ENCODE assay signal across 1 cellular context in genomic region chr9:126376311-126376902, GRCh38.
TF ChIP-seq lines count a peak whose summit lies in the region.

No MANE protein-coding gene starts in this region.

TF ChIP-seq in HepG2, 621 proteins besides CTCF, POLR2A, EP300 and RAD21 (continued from another document and continues in another):
- TF ChIP-seq, protein P1, sequence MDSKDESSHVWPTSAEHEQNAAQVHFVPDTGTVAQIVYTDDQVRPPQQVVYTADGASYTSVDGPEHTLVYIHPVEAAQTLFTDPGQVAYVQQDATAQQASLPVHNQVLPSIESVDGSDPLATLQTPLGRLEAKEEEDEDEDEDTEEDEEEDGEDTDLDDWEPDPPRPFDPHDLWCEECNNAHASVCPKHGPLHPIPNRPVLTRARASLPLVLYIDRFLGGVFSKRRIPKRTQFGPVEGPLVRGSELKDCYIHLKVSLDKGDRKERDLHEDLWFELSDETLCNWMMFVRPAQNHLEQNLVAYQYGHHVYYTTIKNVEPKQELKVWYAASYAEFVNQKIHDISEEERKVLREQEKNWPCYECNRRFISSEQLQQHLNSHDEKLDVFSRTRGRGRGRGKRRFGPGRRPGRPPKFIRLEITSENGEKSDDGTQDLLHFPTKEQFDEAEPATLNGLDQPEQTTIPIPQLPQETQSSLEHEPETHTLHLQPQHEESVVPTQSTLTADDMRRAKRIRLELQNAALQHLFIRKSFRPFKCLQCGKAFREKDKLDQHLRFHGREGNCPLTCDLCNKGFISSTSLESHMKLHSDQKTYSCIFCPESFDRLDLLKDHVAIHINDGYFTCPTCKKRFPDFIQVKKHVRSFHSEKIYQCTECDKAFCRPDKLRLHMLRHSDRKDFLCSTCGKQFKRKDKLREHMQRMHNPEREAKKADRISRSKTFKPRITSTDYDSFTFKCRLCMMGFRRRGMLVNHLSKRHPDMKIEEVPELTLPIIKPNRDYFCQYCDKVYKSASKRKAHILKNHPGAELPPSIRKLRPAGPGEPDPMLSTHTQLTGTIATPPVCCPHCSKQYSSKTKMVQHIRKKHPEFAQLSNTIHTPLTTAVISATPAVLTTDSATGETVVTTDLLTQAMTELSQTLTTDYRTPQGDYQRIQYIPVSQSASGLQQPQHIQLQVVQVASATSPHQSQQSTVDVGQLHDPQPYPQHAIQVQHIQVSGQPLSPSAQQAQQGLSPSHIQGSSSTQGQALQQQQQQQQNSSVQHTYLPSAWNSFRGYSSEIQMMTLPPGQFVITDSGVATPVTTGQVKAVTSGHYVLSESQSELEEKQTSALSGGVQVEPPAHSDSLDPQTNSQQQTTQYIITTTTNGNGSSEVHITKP (CRISPR knock-in tag; IDR thresholded peaks at IDR 0.05; ENCODE audit: low read depth) = 0 out of 2 replicates have a peak, but pooled peaks have one; percentile 41
- TF ChIP-seq MAX (IDR thresholded peaks at IDR 0.05) (peak; percentile 35; the same call in 1 of the 2 replicates), SP140L (CRISPR knock-in tag; IDR thresholded peaks at IDR 0.05; ENCODE audit: borderline replicate concordance) (no peak), FOXO4 (CRISPR knock-in tag; conservative IDR thresholded peaks at IDR 0.05) (no peak), PHF20 (CRISPR knock-in tag; IDR thresholded peaks at IDR 0.05) (no peak), MAFF (IDR thresholded peaks at IDR 0.05; ENCODE audit: low read depth, low read length) (no peak), IRX3 (CRISPR knock-in tag; IDR thresholded peaks at IDR 0.05; ENCODE audit: borderline replicate concordance, low read depth) (no peak), RFXANK (CRISPR knock-in tag; IDR thresholded peaks at IDR 0.05) (no peak), ZSCAN22 (CRISPR knock-in tag; IDR thresholded peaks at IDR 0.05) (no peak), TSC22D2 (CRISPR knock-in tag; IDR thresholded peaks at IDR 0.05; ENCODE audit: borderline replicate concordance) (no peak), HNF4G (IDR thresholded peaks at IDR 0.05; ENCODE audit: borderline replicate concordance, low read depth, low read length) (no peak; the same call in 1 of the 2 replicates), HNF4G (CRISPR knock-in tag; IDR thresholded peaks at IDR 0.05; ENCODE audit: borderline replicate concordance, low read depth) (no peak), ZNF431 (CRISPR knock-in tag; IDR thresholded peaks at IDR 0.05; ENCODE audit: borderline replicate concordance, low read depth) (no peak), SP5 (CRISPR knock-in tag; IDR thresholded peaks at IDR 0.05; ENCODE audit: borderline replicate concordance, low read depth) (peak; percentile 62; the same call in 1 of the 2 replicates), ZNF781 (CRISPR knock-in tag; IDR thresholded peaks at IDR 0.05; ENCODE audit: borderline replicate concordance, not compliant biosample characterization) (no peak), POLR2AphosphoS2 (IDR thresholded peaks at IDR 0.05; ENCODE audit: low read depth, low read length) (no peak), HMGXB3 (CRISPR knock-in tag; IDR thresholded peaks at IDR 0.05; ENCODE audit: borderline replicate concordance) (no peak), ARNT (IDR thresholded peaks at IDR 0.05) (no peak), NKX3-1 (CRISPR knock-in tag; IDR thresholded peaks at IDR 0.05) (no peak), ZBTB7A (CRISPR knock-in tag; IDR thresholded peaks at IDR 0.05) (no peak; the same call in 1 of the 2 replicates), ZBTB10 (CRISPR knock-in tag; IDR thresholded peaks at IDR 0.05; ENCODE audit: borderline replicate concordance) (no peak), FOXO1 (CRISPR knock-in tag; IDR thresholded peaks at IDR 0.05) (peak; percentile 45), ZBTB7B (CRISPR knock-in tag; IDR thresholded peaks at IDR 0.05) (peak; percentile 58; the same call in 1 of the 2 replicates), FOXA3 (CRISPR knock-in tag; IDR thresholded peaks at IDR 0.05) (peak; percentile 61), ZNF720 (CRISPR knock-in tag; IDR thresholded peaks at IDR 0.05) (no peak), TERF1 (CRISPR knock-in tag; IDR thresholded peaks at IDR 0.05) (no peak), DPF2 (CRISPR knock-in tag; IDR thresholded peaks at IDR 0.05; ENCODE audit: borderline replicate concordance, low read depth) (peak; percentile 23), ZBTB20 (CRISPR knock-in tag; IDR thresholded peaks at IDR 0.05; ENCODE audit: borderline replicate concordance, low read depth) (no peak), GATAD1 (CRISPR knock-in tag; IDR thresholded peaks at IDR 0.05) (no peak), TBL1XR1 (IDR thresholded peaks at IDR 0.05; ENCODE audit: borderline replicate concordance, low read length, partially characterized antibody) (no peak), RNF2 (conservative IDR thresholded peaks at IDR 0.05; ENCODE audit: low read depth) (no peak), ZNF672 (CRISPR knock-in tag; IDR thresholded peaks at IDR 0.05) (no peak)
- TF ChIP-seq, protein P2, sequence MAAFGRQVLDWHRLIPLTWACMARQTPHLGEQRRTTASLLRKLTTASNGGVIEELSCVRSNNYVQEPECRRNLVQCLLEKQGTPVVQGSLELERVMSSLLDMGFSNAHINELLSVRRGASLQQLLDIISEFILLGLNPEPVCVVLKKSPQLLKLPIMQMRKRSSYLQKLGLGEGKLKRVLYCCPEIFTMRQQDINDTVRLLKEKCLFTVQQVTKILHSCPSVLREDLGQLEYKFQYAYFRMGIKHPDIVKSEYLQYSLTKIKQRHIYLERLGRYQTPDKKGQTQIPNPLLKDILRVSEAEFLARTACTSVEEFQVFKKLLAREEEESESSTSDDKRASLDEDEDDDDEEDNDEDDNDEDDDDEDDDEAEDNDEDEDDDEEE (CRISPR knock-in tag; IDR thresholded peaks at IDR 0.05) = peak; percentile 24; the same call in 1 of the 2 replicates
- TF ChIP-seq, protein P3, sequence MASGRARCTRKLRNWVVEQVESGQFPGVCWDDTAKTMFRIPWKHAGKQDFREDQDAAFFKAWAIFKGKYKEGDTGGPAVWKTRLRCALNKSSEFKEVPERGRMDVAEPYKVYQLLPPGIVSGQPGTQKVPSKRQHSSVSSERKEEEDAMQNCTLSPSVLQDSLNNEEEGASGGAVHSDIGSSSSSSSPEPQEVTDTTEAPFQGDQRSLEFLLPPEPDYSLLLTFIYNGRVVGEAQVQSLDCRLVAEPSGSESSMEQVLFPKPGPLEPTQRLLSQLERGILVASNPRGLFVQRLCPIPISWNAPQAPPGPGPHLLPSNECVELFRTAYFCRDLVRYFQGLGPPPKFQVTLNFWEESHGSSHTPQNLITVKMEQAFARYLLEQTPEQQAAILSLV (CRISPR knock-in tag; IDR thresholded peaks at IDR 0.05; ENCODE audit: borderline replicate concordance) = no peak
- TF ChIP-seq, protein P4, sequence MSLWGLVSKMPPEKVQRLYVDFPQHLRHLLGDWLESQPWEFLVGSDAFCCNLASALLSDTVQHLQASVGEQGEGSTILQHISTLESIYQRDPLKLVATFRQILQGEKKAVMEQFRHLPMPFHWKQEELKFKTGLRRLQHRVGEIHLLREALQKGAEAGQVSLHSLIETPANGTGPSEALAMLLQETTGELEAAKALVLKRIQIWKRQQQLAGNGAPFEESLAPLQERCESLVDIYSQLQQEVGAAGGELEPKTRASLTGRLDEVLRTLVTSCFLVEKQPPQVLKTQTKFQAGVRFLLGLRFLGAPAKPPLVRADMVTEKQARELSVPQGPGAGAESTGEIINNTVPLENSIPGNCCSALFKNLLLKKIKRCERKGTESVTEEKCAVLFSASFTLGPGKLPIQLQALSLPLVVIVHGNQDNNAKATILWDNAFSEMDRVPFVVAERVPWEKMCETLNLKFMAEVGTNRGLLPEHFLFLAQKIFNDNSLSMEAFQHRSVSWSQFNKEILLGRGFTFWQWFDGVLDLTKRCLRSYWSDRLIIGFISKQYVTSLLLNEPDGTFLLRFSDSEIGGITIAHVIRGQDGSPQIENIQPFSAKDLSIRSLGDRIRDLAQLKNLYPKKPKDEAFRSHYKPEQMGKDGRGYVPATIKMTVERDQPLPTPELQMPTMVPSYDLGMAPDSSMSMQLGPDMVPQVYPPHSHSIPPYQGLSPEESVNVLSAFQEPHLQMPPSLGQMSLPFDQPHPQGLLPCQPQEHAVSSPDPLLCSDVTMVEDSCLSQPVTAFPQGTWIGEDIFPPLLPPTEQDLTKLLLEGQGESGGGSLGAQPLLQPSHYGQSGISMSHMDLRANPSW (CRISPR knock-in tag; IDR thresholded peaks at IDR 0.05; ENCODE audit: borderline replicate concordance) = no peak
- TF ChIP-seq, protein P5, sequence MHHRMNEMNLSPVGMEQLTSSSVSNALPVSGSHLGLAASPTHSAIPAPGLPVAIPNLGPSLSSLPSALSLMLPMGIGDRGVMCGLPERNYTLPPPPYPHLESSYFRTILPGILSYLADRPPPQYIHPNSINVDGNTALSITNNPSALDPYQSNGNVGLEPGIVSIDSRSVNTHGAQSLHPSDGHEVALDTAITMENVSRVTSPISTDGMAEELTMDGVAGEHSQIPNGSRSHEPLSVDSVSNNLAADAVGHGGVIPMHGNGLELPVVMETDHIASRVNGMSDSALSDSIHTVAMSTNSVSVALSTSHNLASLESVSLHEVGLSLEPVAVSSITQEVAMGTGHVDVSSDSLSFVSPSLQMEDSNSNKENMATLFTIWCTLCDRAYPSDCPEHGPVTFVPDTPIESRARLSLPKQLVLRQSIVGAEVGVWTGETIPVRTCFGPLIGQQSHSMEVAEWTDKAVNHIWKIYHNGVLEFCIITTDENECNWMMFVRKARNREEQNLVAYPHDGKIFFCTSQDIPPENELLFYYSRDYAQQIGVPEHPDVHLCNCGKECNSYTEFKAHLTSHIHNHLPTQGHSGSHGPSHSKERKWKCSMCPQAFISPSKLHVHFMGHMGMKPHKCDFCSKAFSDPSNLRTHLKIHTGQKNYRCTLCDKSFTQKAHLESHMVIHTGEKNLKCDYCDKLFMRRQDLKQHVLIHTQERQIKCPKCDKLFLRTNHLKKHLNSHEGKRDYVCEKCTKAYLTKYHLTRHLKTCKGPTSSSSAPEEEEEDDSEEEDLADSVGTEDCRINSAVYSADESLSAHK (CRISPR knock-in tag; IDR thresholded peaks at IDR 0.05; ENCODE audit: borderline replicate concordance) = no peak
